ENCODE assay signal across 31 cellular contexts in the genomic region with DNA sequence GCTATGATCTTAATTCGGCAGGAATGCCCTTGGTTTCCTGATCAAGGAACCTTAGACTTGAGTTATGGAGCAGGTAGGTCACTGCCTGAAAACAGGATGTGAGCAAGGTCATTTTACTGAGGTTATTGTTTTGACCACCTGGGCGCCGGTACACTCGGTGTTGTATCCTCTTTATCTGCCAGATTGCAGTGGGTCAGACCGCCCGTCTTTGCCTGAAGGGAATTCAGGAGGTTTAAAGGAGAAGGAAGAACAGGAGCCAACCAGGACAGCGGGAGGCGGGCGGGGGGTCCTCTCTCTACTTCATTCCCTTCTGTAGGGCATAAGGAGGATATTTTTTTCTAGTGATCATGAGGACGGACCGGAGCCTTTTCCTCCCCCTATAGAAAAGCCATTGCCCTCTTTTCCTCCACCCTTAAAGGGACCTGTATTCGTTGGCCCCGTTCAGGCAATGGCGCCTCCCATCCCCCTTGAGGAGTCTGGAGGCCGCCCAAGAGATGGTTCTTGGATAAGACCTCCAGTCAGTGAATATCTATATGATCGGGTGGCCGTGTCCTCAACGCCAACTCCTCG. TPM values are rescaled to one million over a fixed set of nuclear protein-coding genes. Genes with fewer than 3 reads are reported as not detected.
"Had no signal": no experiment of that assay in that cellular context is flagged by ENCODE, and none has a peak within 500 bp of the region (broad histone marks: within the 10 kb centered on the region; RNA-seq: fewer than 3 reads in every experiment).

No MANE protein-coding gene starts in this region.

- H3K4me1 Mint-ChIP-seq: activated CD4-positive, alpha-beta T cell treated with anti-CD3 and anti-CD28 coated beads for 36 hours had no signal

- FAIRE-seq: frontal cortex had no signal

- H3K79me2 ChIP-seq: parathyroid adenoma had no signal

- H3K36me3 Mint-ChIP-seq: activated naive CD8-positive, alpha-beta T cell; memory B cell had no signal

- ATAC-seq: activated CD4-positive, alpha-beta T cell treated with anti-CD3 and anti-CD28 coated beads for 36 hours; effector memory CD8-positive, alpha-beta T cell; esophagus mucosa; right cardiac atrium; T-helper 17 cell had no signal

- H3K9ac ChIP-seq: parathyroid adenoma had no signal

- H3K4me3 Mint-ChIP-seq: activated B cell treated with CpG ODN at 0.5 μM for 24 hours; activated CD4-positive, alpha-beta T cell treated with anti-CD3 and anti-CD28 coated beads for 36 hours; activated naive CD8-positive, alpha-beta T cell; effector memory CD8-positive, alpha-beta T cell; memory B cell; nephron; stimulated activated naive CD8-positive, alpha-beta T cell treated with anti-CD3 and anti-CD28 coated beads, Interleukin-15, Interleukin-2, amounts not matched to agents 100 ng/mL and 50 ng/mL, for 24 hours; T-helper 17 cell had no signal

- H3K27ac ChIP-seq: adrenal gland, ascending aorta, brain microvascular endothelial cell, dorsolateral prefrontal cortex, left ventricle myocardium inferior, parathyroid adenoma, thyroid gland had no signal

- H2AFZ ChIP-seq: parathyroid adenoma had no signal

- H3K36me3 ChIP-seq: adrenal gland, ascending aorta, brain microvascular endothelial cell, left ventricle myocardium inferior, thyroid gland had no signal

- H3K9me3 Mint-ChIP-seq: activated B cell treated with CpG ODN at 0.5 μM for 24 hours; effector memory CD8-positive, alpha-beta T cell; memory B cell; nephron; stimulated activated naive CD8-positive, alpha-beta T cell treated with anti-CD3 and anti-CD28 coated beads, Interleukin-15, Interleukin-2, amounts not matched to agents 100 ng/mL and 50 ng/mL, for 24 hours had no signal

- H3K4me3 ChIP-seq: adrenal gland, ascending aorta, dorsolateral prefrontal cortex, left ventricle myocardium inferior, thyroid gland had no signal

- DNase-seq: activated B cell treated with CpG ODN at 0.5 μM for 24 hours; activated CD4-positive, alpha-beta T cell treated with anti-CD3 and anti-CD28 coated beads for 36 hours; activated CD4-positive, alpha-beta T cell treated with anti-CD3 and anti-CD28 coated beads, Interleukin-2, amount 50 U/mL, for 4 hours; activated naive CD4-positive, alpha-beta T cell; activated T-cell treated with anti-CD3 and anti-CD28 coated beads, Interleukin-2, amount 50 U/mL, for 1 hour; adrenal gland; brain microvascular endothelial cell; central memory CD4-positive, alpha-beta T cell; dorsolateral prefrontal cortex; effector memory CD8-positive, alpha-beta T cell; hippocampal formation; kidney glomerular epithelial cell; left ventricle myocardium inferior; right cardiac atrium; stimulated activated CD4-positive, alpha-beta T cell treated with anti-CD3 and anti-CD28 coated beads, Interleukin-4, amount 100 ng/mL, for 4 hours; substantia nigra; T-helper 17 cell; thyroid gland had no signal

- H3K27ac Mint-ChIP-seq: activated B cell treated with CpG ODN at 0.5 μM for 24 hours; activated CD4-positive, alpha-beta T cell treated with anti-CD3 and anti-CD28 coated beads for 36 hours; activated naive CD8-positive, alpha-beta T cell; effector memory CD8-positive, alpha-beta T cell; memory B cell; nephron; stimulated activated naive CD8-positive, alpha-beta T cell treated with anti-CD3 and anti-CD28 coated beads, Interleukin-15, Interleukin-2, amounts not matched to agents 100 ng/mL and 50 ng/mL, for 24 hours; T-helper 17 cell had no signal

- H3K27me3 ChIP-seq: adrenal gland, ascending aorta, thyroid gland had no signal

- H3K9me3 ChIP-seq: adrenal gland, ascending aorta, left ventricle myocardium inferior, thyroid gland had no signal

- H3K4me1 ChIP-seq: adrenal gland, ascending aorta, parathyroid adenoma, thyroid gland had no signal

RNA-seq across cellular contexts. Expression of a gene that starts 0.6 kb away (rescaled TPM):
- total RNA-seq: activated B cell treated with CpG ODN at 0.5 μM for 24 hours; activated CD4-positive, alpha-beta T cell treated with anti-CD3 and anti-CD28 coated beads for 36 hours; ascending aorta; endothelial cell of umbilical vein; esophagus mucosa; frontal cortex; left ventricle myocardium inferior; mononuclear cell; myocyte; pulmonary artery endothelial cell; right cardiac atrium; T-helper 17 cell; thyroid gland; urinary bladder had no signal
- polyA plus RNA-seq: endothelial cell of umbilical vein, right cardiac atrium, urinary bladder had no signal

RNA-seq across cellular contexts. Expression of a gene that starts 27.8 kb away (rescaled TPM):
- total RNA-seq: activated B cell treated with CpG ODN at 0.5 μM for 24 hours; activated CD4-positive, alpha-beta T cell treated with anti-CD3 and anti-CD28 coated beads for 36 hours; adrenal gland; ascending aorta; endothelial cell of umbilical vein; esophagus mucosa; frontal cortex; left ventricle myocardium inferior; mononuclear cell; myocyte; pulmonary artery endothelial cell; right cardiac atrium; T-helper 17 cell; thyroid gland; urinary bladder had no signal
- polyA plus RNA-seq: adrenal gland, endothelial cell of umbilical vein, right cardiac atrium, urinary bladder had no signal

RNA-seq across cellular contexts. Expression of a gene that starts 32.8 kb away (rescaled TPM):
- total RNA-seq: activated B cell treated with CpG ODN at 0.5 μM for 24 hours; activated CD4-positive, alpha-beta T cell treated with anti-CD3 and anti-CD28 coated beads for 36 hours; adrenal gland; ascending aorta; dorsolateral prefrontal cortex; endothelial cell of umbilical vein; esophagus mucosa; frontal cortex; left ventricle myocardium inferior; mononuclear cell; myocyte; pulmonary artery endothelial cell; right cardiac atrium; T-helper 17 cell; thyroid gland; urinary bladder had no signal
- polyA plus RNA-seq: adrenal gland, endothelial cell of umbilical vein, right cardiac atrium, urinary bladder had no signal

RNA-seq across cellular contexts. Expression of a gene that starts 57.9 kb away (rescaled TPM):
- total RNA-seq: activated B cell treated with CpG ODN at 0.5 μM for 24 hours; activated CD4-positive, alpha-beta T cell treated with anti-CD3 and anti-CD28 coated beads for 36 hours; ascending aorta; endothelial cell of umbilical vein; esophagus mucosa; left ventricle myocardium inferior; mononuclear cell; myocyte; pulmonary artery endothelial cell; right cardiac atrium; T-helper 17 cell; thyroid gland had no signal
- polyA plus RNA-seq: endothelial cell of umbilical vein, urinary bladder had no signal
